Comparison of ENCODE assay signal across 21 cellular contexts in the genomic region with DNA sequence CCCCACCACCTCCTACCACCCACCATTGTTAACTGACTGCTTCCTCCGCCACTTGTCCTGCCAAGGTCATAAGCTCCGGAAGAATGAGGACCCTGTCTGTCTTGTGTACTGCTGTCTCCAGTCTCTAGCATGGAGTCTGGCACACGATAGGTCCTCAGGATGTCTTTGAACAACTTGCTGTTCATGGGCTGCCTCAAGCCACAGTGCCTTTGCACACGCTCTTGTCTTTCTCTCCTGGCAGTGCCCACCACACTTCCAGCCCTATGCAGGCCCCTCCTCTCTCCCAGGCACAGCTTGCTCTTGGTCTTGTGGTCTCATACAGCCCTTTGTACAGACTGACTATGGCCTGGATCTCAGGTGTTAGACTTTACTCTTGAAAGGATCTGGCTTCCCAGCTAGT.
DNase-seq lines count a peak whose midpoint lies in the region; ATAC-seq, FAIRE-seq and TF ChIP-seq lines count a peak whose summit lies in the region.
"Had no signal": no experiment of that assay in that cellular context is flagged by ENCODE, and none has a peak within 500 bp of the region (broad histone marks: within the 10 kb centered on the region; RNA-seq: fewer than 3 reads in every experiment).

No MANE protein-coding gene starts in this region.

- peak overlapping the region; percentile 37 for H2AK5ac ChIP-seq in mesenchymal stem cell (ENCODE audit: low read length, severe bottlenecking)

- TF ChIP-seq CTCF in HepG2 (CRISPR knock-in tag; IDR thresholded peaks at IDR 0.05) (no peak), right lobe of liver (IDR thresholded peaks at IDR 0.05) (no peak), ascending aorta (IDR thresholded peaks at IDR 0.05) (no peak), tibial artery (IDR thresholded peaks at IDR 0.05) (no peak)

- TF ChIP-seq EP300 in HepG2 (IDR thresholded peaks at IDR 0.05; ENCODE audit: low read depth in 2 of 2, low read length in 2 of 2) = no peak
- TF ChIP-seq EP300 in HepG2 (CRISPR knock-in tag; IDR thresholded peaks at IDR 0.05; ENCODE audit: borderline replicate concordance) = no peak

- no peaks in the 10 kb centered on the region for H3K4me1 ChIP-seq in HepG2 (ENCODE audit: insufficient read depth, low read length)
- H3K4me1 ChIP-seq in right lobe of liver = peaks cover 0 to 3% (median 0%) of the 10 kb centered on the region in 4 donors
- H3K4me1 ChIP-seq in ascending aorta = peaks cover 9 to 37% of the 10 kb centered on the region in 2 donors
- peaks cover 24% of the 10 kb centered on the region for H3K4me1 ChIP-seq in mesenchymal stem cell (ENCODE audit: control insufficient read depth, insufficient read depth, low read depth, low read length)
- H3K4me1 ChIP-seq in tibial artery = peaks cover 0 to 90% (median 44%) of the 10 kb centered on the region in 4 donors
- H3K4me1 ChIP-seq in right cardiac atrium (ENCODE audit: control insufficient read depth, insufficient read depth, low read length) = no peaks in the 10 kb centered on the region

- in situ Hi-C loops in HepG2 (cut with HindIII; ENCODE audit: extremely low pct_ligation_motif_present, low pct_unique_long_range_greater_than_20kb) = no loop called here

- WGBS in HepG2 (ENCODE audit: low lambda C conversion rate) = 95% methylated on average over 4 of the region's 4 CpGs
- 91% methylated on average over 4 of the region's 4 CpGs for WGBS in right lobe of liver (ENCODE audit: insufficient coverage, low coverage, low lambda C conversion rate, missing lambda C conversion rate)
- WGBS in mesenchymal stem cell = 99% methylated on average over 4 of the region's 4 CpGs
- 92% methylated on average over 4 of the region's 4 CpGs for WGBS in right cardiac atrium

- no peak overlapping the region for H3K27ac ChIP-seq in HepG2 (ENCODE audit: extremely low read length, insufficient read depth, low read length)
- no peak overlapping the region for H3K27ac ChIP-seq in right lobe of liver
- H3K27ac ChIP-seq in ascending aorta = peak overlapping the region; percentile 79 to 91
- H3K27ac ChIP-seq in mesenchymal stem cell (ENCODE audit: low read length, poor library complexity, severe bottlenecking) = no peak overlapping the region
- peak overlapping the region; percentile 76 to 100 for H3K27ac ChIP-seq in tibial artery
- no peak overlapping the region for H3K27ac ChIP-seq in right cardiac atrium (ENCODE audit: low read length)
- H3K27ac ChIP-seq: 22Rv1, KMS-11 had no signal

- no peaks in the 10 kb centered on the region for H3K79me2 ChIP-seq in HepG2 (ENCODE audit: insufficient read depth, low read length)

- H3K14ac ChIP-seq in mesenchymal stem cell (ENCODE audit: low read length in 2 of 2) = peak overlapping the region in 1 of 2 experiments; percentile 18

- H3K27me3 ChIP-seq in HepG2 (ENCODE audit: control insufficient read depth in 1 of 2, insufficient read depth in 2 of 2, low read length in 2 of 2) = no peaks in the 10 kb centered on the region
- H3K27me3 ChIP-seq in right lobe of liver = no peaks in the 10 kb centered on the region
- no peaks in the 10 kb centered on the region for H3K27me3 ChIP-seq in ascending aorta
- H3K27me3 ChIP-seq in mesenchymal stem cell (ENCODE audit: control insufficient read depth in 1 of 2, insufficient read depth in 1 of 2, low read length in 2 of 2) = no peaks in the 10 kb centered on the region
- no peaks in the 10 kb centered on the region for H3K27me3 ChIP-seq in tibial artery
- no peaks in the 10 kb centered on the region for H3K27me3 ChIP-seq in right cardiac atrium (ENCODE audit: control insufficient read depth, insufficient read depth)

- no peak overlapping the region for H2BK15ac ChIP-seq in mesenchymal stem cell (ENCODE audit: low read depth, poor library complexity, severe bottlenecking)

- DNase-seq in HepG2 (ENCODE audit: low spot score) (no peak), right lobe of liver (no peak), ascending aorta (ENCODE audit: low spot score in 2 of 2) (no peak), mesenchymal stem cell (no peak), tibial artery (no peak), right cardiac atrium (no peak)
- DNase-seq: Caco-2, GDM1, NCI-H1048, NCI-H1417, NCI-H1694, NCI-H2029 treated with DMSO at 0.1 percent for 48 hours, NCI-H526 treated with DMSO at 0.1 percent for 48 hours, Right ventricle myocardium superior, RPMI8226 had no signal

- no TSS peak for BruUV-seq in HepG2 (replicated peaks; lab: Mats Ljungman, UMichigan)

- no peak overlapping the region for H2BK120ac ChIP-seq in mesenchymal stem cell (ENCODE audit: low read depth, low read length)

- no peaks in the 10 kb centered on the region for H3K79me1 ChIP-seq in mesenchymal stem cell (replicated peaks; ENCODE audit: low read length, poor library complexity, severe bottlenecking)

- no peaks in the 10 kb centered on the region for H3K9me3 ChIP-seq in HepG2 (ENCODE audit: low read length)
- H3K9me3 ChIP-seq in right lobe of liver = no peaks in the 10 kb centered on the region
- no peaks in the 10 kb centered on the region for H3K9me3 ChIP-seq in ascending aorta
- no peaks in the 10 kb centered on the region for H3K9me3 ChIP-seq in mesenchymal stem cell (ENCODE audit: control insufficient read depth, low read length)
- no peaks in the 10 kb centered on the region for H3K9me3 ChIP-seq in tibial artery
- no peaks in the 10 kb centered on the region for H3K9me3 ChIP-seq in right cardiac atrium (ENCODE audit: control insufficient read depth, low read length)
- H3K9me3 ChIP-seq: Caco-2 had no signal

- no peak for ATAC-seq in HepG2
- no peak for ATAC-seq in right lobe of liver
- no peak for ATAC-seq in right cardiac atrium
- ATAC-seq in HG02571 (IDR thresholded peaks at IDR 0.05; ENCODE audit: unreplicated experiment) = no peak
- no peak for ATAC-seq in GM18873 (IDR thresholded peaks at IDR 0.05; ENCODE audit: low FRiP score, unreplicated experiment)
- ATAC-seq: CD8-positive, alpha-beta T cell had no signal

- no peak for TF ChIP-seq RAD21 in HepG2 (CRISPR knock-in tag; IDR thresholded peaks at IDR 0.05)

- POLR2A ChIA-PET in HepG2 (lab: Yijun Ruan, JAX) = no interaction called here

- H3K4me2 ChIP-seq in HepG2 (ENCODE audit: low read depth, low read length) (no peak overlapping the region), mesenchymal stem cell (ENCODE audit: low read length, poor library complexity, severe bottlenecking) (no peak overlapping the region)
- H3K4me2 ChIP-seq: KMS-11 had no signal

- no peak overlapping the region for H4K91ac ChIP-seq in mesenchymal stem cell (ENCODE audit: low read length)

- H3K9ac ChIP-seq in HepG2 (ENCODE audit: insufficient read depth, low read depth, low read length) (no peak overlapping the region), mesenchymal stem cell (ENCODE audit: low read length) (peak overlapping the region; percentile 9)
- H3K9ac ChIP-seq: KMS-11 had no signal

- no peak overlapping the region for H4K8ac ChIP-seq in mesenchymal stem cell (ENCODE audit: low read length)

- H3K18ac ChIP-seq in mesenchymal stem cell (ENCODE audit: low read depth in 1 of 2, low read length in 2 of 2) = no peak overlapping the region

- no peak for FAIRE-seq in HepG2 (lab: Jason Lieb, UNC)
- FAIRE-seq: GM12878 had no signal

- CTCF ChIA-PET in HepG2 (lab: Yijun Ruan, JAX; ENCODE audit: low intra/inter-chr PET ratio, low total read pairs) = no interaction called here

- H3K36me3 ChIP-seq in HepG2 (replicated peaks in 1 of 2; ENCODE audit: control insufficient read depth in 1 of 2, insufficient read depth in 2 of 2, low read length in 2 of 2) = peaks cover 61 to 88% of the 10 kb centered on the region in 2 experiments
- peaks cover 17 to 100% (median 69%) of the 10 kb centered on the region in 4 donors for H3K36me3 ChIP-seq in right lobe of liver
- peaks cover 93 to 100% of the 10 kb centered on the region in 2 donors for H3K36me3 ChIP-seq in ascending aorta
- peaks cover 65 to 70% of the 10 kb centered on the region in 2 experiments for H3K36me3 ChIP-seq in mesenchymal stem cell (ENCODE audit: control insufficient read depth in 1 of 2, insufficient read depth in 2 of 2, low read depth in 1 of 2, low read length in 2 of 2)
- H3K36me3 ChIP-seq in tibial artery = peaks cover 94 to 100% (median 95%) of the 10 kb centered on the region in 3 donors

- H3K23ac ChIP-seq in mesenchymal stem cell (ENCODE audit: low read length in 2 of 2) = peak overlapping the region in 1 of 2 experiments; percentile 23

- intact Hi-C loops in HepG2 (cut with micrococcal nuclease; ENCODE audit: unreplicated experiment) = no loop called here
- intact Hi-C loops in right lobe of liver (cut with DNase I) = no loop called here
- intact Hi-C loops in ascending aorta (cut with DNase I) = loop anchor here (10.0 kb wide), 1 partner anchor 582 kb away; the partner anchor contains the start of gene SDHB
- intact Hi-C loops in tibial artery (cut with DNase I; ENCODE audit: low total_unique reads) = no loop called here
- intact Hi-C loops in right cardiac atrium (cut with DNase I) = no loop called here

- no peak overlapping the region for H2BK12ac ChIP-seq in mesenchymal stem cell (ENCODE audit: low read length in 2 of 2)

- H2AFZ ChIP-seq in HepG2 (ENCODE audit: low read length) (no peak overlapping the region), mesenchymal stem cell (ENCODE audit: low read depth, low read length) (no peak overlapping the region)

- no peak overlapping the region for H3K4ac ChIP-seq in mesenchymal stem cell (ENCODE audit: low read depth in 1 of 2, low read length in 2 of 2)

- H2BK5ac ChIP-seq in mesenchymal stem cell (ENCODE audit: low read depth, low read length, poor library complexity, severe bottlenecking) = no peak overlapping the region

- TF ChIP-seq POLR2A in HepG2 (IDR thresholded peaks at IDR 0.05; ENCODE audit: insufficient read depth in 1 of 2, low read depth in 2 of 2, low read length in 2 of 2) (no peak), right lobe of liver (IDR thresholded peaks at IDR 0.05) (no peak)

- H4K20me1 ChIP-seq in HepG2 (ENCODE audit: insufficient read depth, low read length) = peaks cover 6% of the 10 kb centered on the region; the same call in 1 of the 2 replicates

- no peak overlapping the region for H3K4me3 ChIP-seq in HepG2 (replicated peaks in 1 of 3; ENCODE audit: insufficient read depth in 1 of 3, low read depth in 2 of 3, low read length in 3 of 3)
- H3K4me3 ChIP-seq in right lobe of liver = no peak overlapping the region
- H3K4me3 ChIP-seq in ascending aorta = no peak overlapping the region
- no peak overlapping the region for H3K4me3 ChIP-seq in mesenchymal stem cell (ENCODE audit: insufficient read depth in 1 of 2, low read depth in 1 of 2, low read length in 2 of 2)
- no peak overlapping the region for H3K4me3 ChIP-seq in tibial artery
- no peak overlapping the region for H3K4me3 ChIP-seq in right cardiac atrium (ENCODE audit: low read length)
- H3K4me3 ChIP-seq: GM12878 had no signal

TF ChIP-seq in HepG2, 621 proteins besides CTCF, POLR2A, EP300 and RAD21 (continues in another document):
- TF ChIP-seq POLR2G (IDR thresholded peaks at IDR 0.05; ENCODE audit: low read depth, low read length) (0 out of 2 replicates have a peak, but pooled peaks have one; percentile 29), RBM22 (optimal IDR thresholded peaks at IDR 0.05; ENCODE audit: low read length) (peak; percentile 84), ZNF143 (CRISPR knock-in tag; IDR thresholded peaks at IDR 0.05) (no peak), KAT8 (CRISPR knock-in tag; IDR thresholded peaks at IDR 0.05) (no peak), HNRNPK (IDR thresholded peaks at IDR 0.05; ENCODE audit: low read depth, low read length, poor library complexity, severe bottlenecking) (no peak), NRL (CRISPR knock-in tag; IDR thresholded peaks at IDR 0.05; ENCODE audit: borderline replicate concordance) (no peak)

Comparison
In these comparisons a context has a peak if more than half of its experiments do, and no peak if none do; other contexts are left out.
1. H3K27ac ChIP-seq: peak in ascending aorta (2 of 2) and tibial artery (2 of 2); none in HepG2 (single experiment), right lobe of liver (0 of 3), mesenchymal stem cell (single experiment) and right cardiac atrium (single experiment).